Comparison of ENCODE assay signal across 9 cellular contexts in the genomic region with DNA sequence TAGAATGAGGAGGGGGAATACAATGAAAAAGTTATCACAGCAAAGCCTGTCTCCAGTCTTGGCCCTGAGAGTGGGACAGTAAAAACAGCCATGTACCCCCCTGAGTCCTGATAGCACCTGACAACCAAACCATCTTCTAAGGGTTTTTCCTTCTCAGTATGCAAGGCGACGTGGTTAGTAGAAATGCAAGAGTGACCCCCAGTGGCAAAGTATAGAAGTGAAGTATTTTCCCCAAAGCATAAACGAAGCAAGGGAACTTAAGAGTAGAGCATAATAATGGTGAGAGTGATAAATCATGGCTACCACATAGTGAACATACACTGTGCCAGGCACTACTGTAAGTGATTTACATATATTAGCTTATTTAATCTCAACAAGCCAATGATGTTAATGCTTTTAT. TPM values are rescaled to one million over a fixed set of nuclear protein-coding genes. Genes with fewer than 3 reads are reported as not detected.
DNase-seq lines count a peak whose midpoint lies in the region; ATAC-seq and TF ChIP-seq lines count a peak whose summit lies in the region.
"Had no signal": no experiment of that assay in that cellular context is flagged by ENCODE, and none has a peak within 500 bp of the region (broad histone marks: within the 10 kb centered on the region; RNA-seq: fewer than 3 reads in every experiment).

No MANE protein-coding gene starts in this region.

- no peaks in the 10 kb centered on the region for H3K36me3 ChIP-seq in heart right ventricle
- H3K36me3 ChIP-seq in right atrium auricular region: no peaks in the 10 kb centered on the region

- H3K27ac ChIP-seq in heart right ventricle (no peak overlapping the region), right atrium auricular region (no peak overlapping the region)

- no peaks in the 10 kb centered on the region for H3K9me3 Mint-ChIP-seq in activated naive CD4-positive, alpha-beta T cell treated with anti-CD3 and anti-CD28 coated beads, Interleukin-2, amount 50 U/mL, for 72 hours

- TF ChIP-seq CTCF in heart right ventricle (IDR thresholded peaks at IDR 0.05) (peak in 8 of 9 donors; percentile 15 to 54 (median 40)), right atrium auricular region (IDR thresholded peaks at IDR 0.05) (peak in 1 of 2 donors; percentile 61)

- H3K27ac Mint-ChIP-seq in activated naive CD4-positive, alpha-beta T cell treated with anti-CD3 and anti-CD28 coated beads, Interleukin-2, amount 50 U/mL, for 72 hours: no peak overlapping the region

- no peaks in the 10 kb centered on the region for H3K36me3 Mint-ChIP-seq in activated naive CD4-positive, alpha-beta T cell treated with anti-CD3 and anti-CD28 coated beads, Interleukin-2, amount 50 U/mL, for 72 hours

- intact Hi-C loops in heart right ventricle (cut with DNase I): no loop called here

- DNase-seq in heart right ventricle (no peak), right atrium auricular region (ENCODE audit: low spot score) (no peak), NCI-H524 (lab: John Stamatoyannopoulos, UW) (peak; percentile 31 to 67), dedifferentiated amniotic fluid mesenchymal stem cell (ENCODE audit: extremely low spot score) (peak; percentile 40), non-pigmented ciliary epithelial cell (ENCODE audit: low read depth) (peak; percentile 9), UCSD-AML1 (lab: John Stamatoyannopoulos, UW; ENCODE audit: unreplicated experiment) (no peak)
- DNase-seq in activated naive CD4-positive, alpha-beta T cell treated with anti-CD3 and anti-CD28 coated beads, Interleukin-2, amount 50 U/mL, for 72 hours (ENCODE audit: low spot score in 2 of 2): no peak

- H3K4me1 ChIP-seq in heart right ventricle (no peaks in the 10 kb centered on the region), right atrium auricular region (no peaks in the 10 kb centered on the region)

- H3K4me3 ChIP-seq in heart right ventricle: no peak overlapping the region
- no peak overlapping the region for H3K4me3 ChIP-seq in right atrium auricular region

- H3K9me3 ChIP-seq in heart right ventricle (no peaks in the 10 kb centered on the region), right atrium auricular region (no peaks in the 10 kb centered on the region)

- H3K27me3 ChIP-seq in heart right ventricle (peaks cover 0 to 7% (median 0%) of the 10 kb centered on the region in 7 donors), right atrium auricular region (no peaks in the 10 kb centered on the region)

- ATAC-seq in heart right ventricle (no peak), HG02759 (IDR thresholded peaks at IDR 0.05; ENCODE audit: unreplicated experiment) (peak; percentile 60)
- ATAC-seq in activated naive CD4-positive, alpha-beta T cell treated with anti-CD3 and anti-CD28 coated beads, Interleukin-2, amount 50 U/mL, for 72 hours: no peak

- 2 to 3% methylated on average over 3 of the region's 3 CpGs for WGBS in heart right ventricle, 2 donors

RNA-seq across cellular contexts. Expression of a gene that starts 52.8 kb away (rescaled TPM):
- total RNA-seq in heart right ventricle: not detected
- polyA plus RNA-seq in heart right ventricle: not detected
- not detected for total RNA-seq in right atrium auricular region
- total RNA-seq in activated naive CD4-positive, alpha-beta T cell treated with anti-CD3 and anti-CD28 coated beads, Interleukin-2, amount 50 U/mL, for 72 hours: not detected
- total RNA-seq: temporal lobe had no signal

Comparison
In these comparisons a context has a peak if more than half of its experiments do, and no peak if none do; other contexts are left out.
1. DNase-seq: peak in NCI-H524 (2 of 2), dedifferentiated amniotic fluid mesenchymal stem cell (single experiment) and non-pigmented ciliary epithelial cell (single experiment); none in heart right ventricle (0 of 2), right atrium auricular region (single experiment), UCSD-AML1 (single experiment) and activated naive CD4-positive, alpha-beta T cell treated with anti-CD3 and anti-CD28 coated beads, Interleukin-2, amount 50 U/mL, for 72 hours (0 of 2).